8 cellular contexts compared by ENCODE assay signal in the genomic region with DNA sequence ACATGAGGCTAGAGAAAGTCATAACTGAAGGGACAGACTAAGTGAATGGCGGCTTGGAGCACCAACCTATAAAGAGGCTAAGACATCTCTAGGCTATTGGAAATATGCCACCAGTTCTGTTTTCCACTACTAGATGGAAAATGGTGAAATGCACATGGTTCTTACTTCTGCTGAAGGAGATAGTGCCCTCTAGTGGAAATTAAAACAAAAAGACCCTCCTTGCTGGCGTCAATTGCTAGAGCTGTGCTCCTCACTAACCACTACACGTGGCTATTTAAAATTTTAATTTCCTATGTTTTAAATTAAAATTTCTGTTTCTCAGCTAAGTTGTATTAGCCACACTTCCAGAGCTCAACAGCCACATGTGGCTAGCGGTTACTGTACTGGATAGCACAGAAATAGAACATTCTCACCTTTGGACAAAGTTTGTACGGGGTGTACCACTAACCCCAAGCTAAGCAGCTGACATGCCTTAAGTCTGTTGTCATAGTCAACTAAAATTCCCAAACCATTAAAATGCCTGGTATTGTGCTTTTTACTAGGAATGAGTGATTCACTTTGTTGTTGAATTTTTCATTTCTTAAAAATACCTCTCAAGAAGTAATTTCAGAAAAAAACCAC. TPM values are rescaled to one million over a fixed set of nuclear protein-coding genes. Genes with fewer than 3 reads are reported as not detected.
DNase-seq lines count a peak whose midpoint lies in the region; ATAC-seq and TF ChIP-seq lines count a peak whose summit lies in the region.

No MANE protein-coding gene starts in this region.

- no peaks in the 10 kb centered on the region for H3K9me3 Mint-ChIP-seq in Caco-2 (ENCODE audit: unreplicated experiment)

- POLR2A ChIA-PET in Caco-2 (lab: Charles Lee), result no interaction called here
- POLR2A ChIA-PET in OCI-LY7 (lab: Charles Lee), result interaction anchor here (0.7 to 1.0 kb wide), 2 partner anchors 10 to 70 kb away, joined by 3 to 4 read pairs; no protein-coding TSS in a partner anchor

- peaks cover 5% of the 10 kb centered on the region; the same call in 1 of the 2 replicates for H3K9me3 ChIP-seq in Caco-2
- no peaks in the 10 kb centered on the region for H3K9me3 ChIP-seq in OCI-LY7 (ENCODE audit: low read length)

- no peak overlapping the region for H3K4me3 ChIP-seq in Caco-2 (ENCODE audit: low read depth, low read length)
- H3K4me3 ChIP-seq in OCI-LY7 (ENCODE audit: low read depth, low read length, poor library complexity, severe bottlenecking), result no peak overlapping the region
- no peak overlapping the region for H3K4me3 ChIP-seq in epithelial cell of esophagus (ENCODE audit: low read length)

- H3K36me3 Mint-ChIP-seq in Caco-2 (ENCODE audit: insufficient read depth, unreplicated experiment), result no peaks in the 10 kb centered on the region

- H4K20me1 ChIP-seq in OCI-LY7 (ENCODE audit: insufficient read depth, low read length), result no peaks in the 10 kb centered on the region

- H3K27ac Mint-ChIP-seq in Caco-2 (ENCODE audit: unreplicated experiment), result no peak overlapping the region

- no peak overlapping the region for H2AFZ ChIP-seq in OCI-LY7 (ENCODE audit: low read length)

- no peak overlapping the region for H3K4me3 Mint-ChIP-seq in Caco-2 (ENCODE audit: unreplicated experiment)

- H3K9me2 ChIP-seq in OCI-LY7 (ENCODE audit: insufficient read depth, low read length), result no peaks in the 10 kb centered on the region

- intact Hi-C loops in Caco-2 (cut with micrococcal nuclease; ENCODE audit: unreplicated experiment), result loop anchor here (1.0 to 5.0 kb wide), 3 partner anchors 98 to 469 kb away; no protein-coding TSS in a partner anchor
- intact Hi-C loops in OCI-LY7 (cut with micrococcal nuclease; ENCODE audit: unreplicated experiment), result loop anchor here (1.0 to 5.0 kb wide), 2 partner anchors 98 to 214 kb away; no protein-coding TSS in a partner anchor

- no peaks in the 10 kb centered on the region; the same call in 1 of the 2 replicates for H3K27me3 ChIP-seq in Caco-2 (replicated peaks; ENCODE audit: control insufficient read depth, insufficient read depth, low read length)

- H3K27me3 Mint-ChIP-seq in Caco-2 (ENCODE audit: insufficient read depth, unreplicated experiment), result peaks cover 18% of the 10 kb centered on the region

- H3K4me1 ChIP-seq in Caco-2 (no peaks in the 10 kb centered on the region), OCI-LY7 (ENCODE audit: insufficient read depth, low read length, poor library complexity, severe bottlenecking) (no peaks in the 10 kb centered on the region)

- CTCF ChIA-PET in Caco-2 (lab: Charles Lee) (interaction anchor here (1.2 to 1.9 kb wide), 4 partner anchors 31 to 216 kb away, joined by 3 to 51 read pairs (median 14); no protein-coding TSS in a partner anchor), OCI-LY7 (lab: Charles Lee; ENCODE audit: unreplicated experiment) (interaction anchor here (1.5 kb wide), 1 partner anchor 98 kb away, joined by 13 read pairs; no protein-coding TSS in a partner anchor)

- H3K4me1 Mint-ChIP-seq in Caco-2 (ENCODE audit: low read depth, unreplicated experiment), result no peaks in the 10 kb centered on the region

- H3K27ac ChIP-seq in OCI-LY7 (ENCODE audit: low read depth, low read length, poor library complexity, severe bottlenecking), result no peak overlapping the region

- H3K36me3 ChIP-seq in Caco-2 (ENCODE audit: control insufficient read depth, insufficient read depth, low read length) (no peaks in the 10 kb centered on the region), OCI-LY7 (ENCODE audit: insufficient read depth, low read length) (no peaks in the 10 kb centered on the region)

- TF ChIP-seq CTCF in Caco-2 (IDR thresholded peaks at IDR 0.05; ENCODE audit: insufficient read depth in 1 of 2, low read depth in 1 of 2, low read length in 1 of 2, severe bottlenecking in 1 of 2, unreplicated experiment in 1 of 2) (peak; percentile 58 to 62), OCI-LY7 (conservative IDR thresholded peaks at IDR 0.05; ENCODE audit: low read length) (peak; percentile 85), epithelial cell of esophagus (IDR thresholded peaks at IDR 0.05; ENCODE audit: insufficient read depth, low read depth, low read length, missing control alignments) (peak; percentile 49)

- BruUV-seq in Caco-2 (replicated peaks; lab: Mats Ljungman, UMichigan), result no TSS peak
- no TSS peak for BruUV-seq in OCI-LY7 (replicated peaks; lab: Mats Ljungman, UMichigan)

- no peaks in the 10 kb centered on the region for H3K79me2 ChIP-seq in OCI-LY7 (ENCODE audit: insufficient read depth, low read depth, low read length)

- DNase-seq in Caco-2 (peak in 1 of 2 experiments; percentile 30), HuH-7.5 (ENCODE audit: low spot score) (peak; percentile 8), OCI-LY7 (ENCODE audit: low spot score) (peak; percentile 59), epithelial cell of esophagus (ENCODE audit: low read depth) (peak; percentile 61), mucosa of gallbladder (ENCODE audit: low spot score) (no peak)
- DNase-seq in stimulated activated naive CD8-positive, alpha-beta T cell treated with anti-CD3 and anti-CD28 coated beads, Interleukin-15, Interleukin-2, amounts not matched to agents 100 U/mL and 50 U/mL, for 24 hours, result no peak
- no peak for DNase-seq in activated naive CD4-positive, alpha-beta T cell treated with Interleukin-2 at 50 U/mL for 16 hours

- H3K4me2 ChIP-seq in OCI-LY7 (ENCODE audit: low read length), result no peak overlapping the region

- ATAC-seq in GM18867 (IDR thresholded peaks at IDR 0.05; ENCODE audit: unreplicated experiment), result peak; percentile 80
- ATAC-seq in stimulated activated naive CD8-positive, alpha-beta T cell treated with anti-CD3 and anti-CD28 coated beads, Interleukin-15, Interleukin-2, amounts not matched to agents 100 U/mL and 50 U/mL, for 24 hours, result peak; percentile 49

RNA-seq across cellular contexts. Expression of a gene that starts 34.1 kb away (rescaled TPM):
- total RNA-seq in Caco-2 (2022) (not detected in 2 replicates), OCI-LY7 (2022) (not detected in 2 replicates), mucosa of gallbladder (not detected)
- total RNA-seq in OCI-LY7 (2014; rRNA removed; shearing (Covaris generic)), result not detected in 2 replicates

Comparison
In these comparisons a context has a peak if more than half of its experiments do, and no peak if none do; other contexts are left out.
1. DNase-seq: peak in HuH-7.5 (single experiment), OCI-LY7 (single experiment) and epithelial cell of esophagus (single experiment); none in stimulated activated naive CD8-positive, alpha-beta T cell treated with anti-CD3 and anti-CD28 coated beads, Interleukin-15, Interleukin-2, amounts not matched to agents 100 U/mL and 50 U/mL, for 24 hours (single experiment), mucosa of gallbladder (single experiment) and activated naive CD4-positive, alpha-beta T cell treated with Interleukin-2 at 50 U/mL for 16 hours (single experiment).
2. Peak in every context shown above with its lines, with median percentiles within 50 percentile points of each other: CTCF ChIP-seq.